Comparison of ENCODE assay signal across 11 cellular contexts in the genomic region with DNA sequence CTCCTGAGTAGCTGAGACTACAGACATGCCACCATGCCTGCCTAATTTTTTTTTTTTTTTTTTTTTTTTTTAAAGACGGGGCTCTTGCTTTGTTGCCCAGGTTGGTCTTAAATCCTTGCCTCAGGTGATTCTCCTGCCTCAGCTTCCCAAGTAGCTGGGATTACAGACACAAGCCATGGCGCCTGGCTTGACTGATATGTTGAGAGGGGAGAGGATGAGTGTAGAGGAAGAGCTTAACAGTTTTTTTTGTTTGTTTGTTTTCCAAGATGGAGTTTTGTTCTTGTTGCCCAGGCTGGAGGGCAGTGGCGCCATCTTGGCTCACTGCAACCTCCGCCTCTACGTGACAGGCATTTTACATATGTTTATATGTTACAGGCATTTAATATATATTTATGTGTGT. TPM values are rescaled to one million over a fixed set of nuclear protein-coding genes. Genes with fewer than 3 reads are reported as not detected.
A peak's percentile ranks its signal among the peaks of the same experiment; 100 is the strongest.
DNase-seq lines count a peak whose midpoint lies in the region; ATAC-seq, FAIRE-seq and TF ChIP-seq lines count a peak whose summit lies in the region.
"Had no signal": no experiment of that assay in that cellular context is flagged by ENCODE, and none has a peak within 500 bp of the region (broad histone marks: within the 10 kb centered on the region; RNA-seq: fewer than 3 reads in every experiment).

No MANE protein-coding gene starts in this region.

- no peak for TF ChIP-seq EP300 in HepG2 (IDR thresholded peaks at IDR 0.05; ENCODE audit: low read depth in 2 of 2, low read length in 2 of 2)
- TF ChIP-seq EP300 in HepG2 (CRISPR knock-in tag; IDR thresholded peaks at IDR 0.05; ENCODE audit: borderline replicate concordance): no peak

- H3K9ac ChIP-seq in HepG2 (ENCODE audit: insufficient read depth, low read depth, low read length): no peak overlapping the region

- H3K36me3 Mint-ChIP-seq in glutamatergic neuron (ENCODE audit: unreplicated experiment): no peaks in the 10 kb centered on the region

- intact Hi-C loops in HepG2 (cut with micrococcal nuclease; ENCODE audit: unreplicated experiment) (no loop called here), right lobe of liver (cut with DNase I) (no loop called here), OCI-LY7 (cut with micrococcal nuclease; ENCODE audit: unreplicated experiment) (no loop called here)

- WGBS in HepG2 (ENCODE audit: low lambda C conversion rate): 100% methylated on average over 5 of the region's 5 CpGs
- WGBS in right lobe of liver (ENCODE audit: insufficient coverage, low coverage, low lambda C conversion rate, missing lambda C conversion rate): 92% methylated on average over 4 of the region's 5 CpGs

- H4K20me1 ChIP-seq in HepG2 (ENCODE audit: insufficient read depth, low read length) (peaks cover 35% of the 10 kb centered on the region), OCI-LY7 (ENCODE audit: insufficient read depth, low read length) (peaks cover 29% of the 10 kb centered on the region; the same call in 1 of the 2 replicates)

- peak overlapping the region; percentile 90 for H3K4me2 ChIP-seq in HepG2 (ENCODE audit: low read depth, low read length)
- peak overlapping the region; percentile 87 for H3K4me2 ChIP-seq in OCI-LY7 (ENCODE audit: low read length)

- in situ Hi-C loops in HepG2 (cut with HindIII; ENCODE audit: extremely low pct_ligation_motif_present, low pct_unique_long_range_greater_than_20kb) (no loop called here), ACHN (cut with HindIII; ENCODE audit: low pct_ligation_motif_present, low pct_unique_long_range_greater_than_20kb, low sequenced_read_pairs) (loop anchor here (25.0 kb wide), 1 partner anchor 293 kb away; no protein-coding TSS in a partner anchor)

- CTCF ChIA-PET in HepG2 (lab: Yijun Ruan, JAX; ENCODE audit: low intra/inter-chr PET ratio, low total read pairs) (no interaction called here), OCI-LY7 (lab: Charles Lee; ENCODE audit: unreplicated experiment) (no interaction called here)

- TF ChIP-seq POLR2A in HepG2 (IDR thresholded peaks at IDR 0.05; ENCODE audit: insufficient read depth in 1 of 2, low read depth in 2 of 2, low read length in 2 of 2) (peak in 1 of 2 experiments; percentile 20; a peak in 1 of 4 replicates), right lobe of liver (IDR thresholded peaks at IDR 0.05) (no peak)

- no peak for TF ChIP-seq CTCF in HepG2 (CRISPR knock-in tag; IDR thresholded peaks at IDR 0.05)
- no peak for TF ChIP-seq CTCF in right lobe of liver (IDR thresholded peaks at IDR 0.05)
- no peak; the same call in 1 of the 2 replicates for TF ChIP-seq CTCF in OCI-LY7 (conservative IDR thresholded peaks at IDR 0.05; ENCODE audit: low read length)
- TF ChIP-seq CTCF in glutamatergic neuron (IDR thresholded peaks at IDR 0.05; ENCODE audit: partially characterized antibody, unreplicated experiment): no peak
- TF ChIP-seq CTCF in GM20000 (IDR thresholded peaks at IDR 0.05; ENCODE audit: extremely low read depth, missing control alignments): no peak

- POLR2A ChIA-PET in HepG2 (lab: Yijun Ruan, JAX) (interaction anchor here (6.6 kb wide), 1 partner anchor 31 kb away, joined by 87 read pairs; the partner anchor contains the start of gene EPHX1), OCI-LY7 (lab: Charles Lee) (interaction anchor here (0.7 to 1.6 kb wide), 7 partner anchors 33 to 337 kb away, joined by 3 to 6 read pairs (median 4); partner anchors contain the start of gene LEFTY2)

- H3K9me3 ChIP-seq in HepG2 (ENCODE audit: low read length): no peaks in the 10 kb centered on the region
- no peaks in the 10 kb centered on the region for H3K9me3 ChIP-seq in right lobe of liver
- no peaks in the 10 kb centered on the region for H3K9me3 ChIP-seq in OCI-LY7 (ENCODE audit: low read length)
- H3K9me3 ChIP-seq: HAP-1, Peyer's patch had no signal

- peak overlapping the region; percentile 68 for H3K4me3 Mint-ChIP-seq in glutamatergic neuron (ENCODE audit: unreplicated experiment)

- DNase-seq in HepG2 (ENCODE audit: low spot score) (no peak), right lobe of liver (no peak), OCI-LY7 (ENCODE audit: low spot score) (no peak), glutamatergic neuron (no peak), GM20000 (ENCODE audit: low spot score) (no peak), ACHN (no peak)
- DNase-seq: nephron progenitor cell, Peyer's patch had no signal

- no peak for TF ChIP-seq RAD21 in HepG2 (CRISPR knock-in tag; IDR thresholded peaks at IDR 0.05)

- no peaks in the 10 kb centered on the region for H3K9me2 ChIP-seq in OCI-LY7 (ENCODE audit: insufficient read depth, low read length)

- H3K27me3 Mint-ChIP-seq in glutamatergic neuron (ENCODE audit: unreplicated experiment): no peaks in the 10 kb centered on the region

- H3K79me2 ChIP-seq in HepG2 (ENCODE audit: insufficient read depth, low read length) (peaks cover 61% of the 10 kb centered on the region), OCI-LY7 (ENCODE audit: insufficient read depth, low read depth, low read length) (peaks cover 81% of the 10 kb centered on the region)

- peaks cover 52% of the 10 kb centered on the region for H3K4me1 ChIP-seq in HepG2 (ENCODE audit: insufficient read depth, low read length)
- peaks cover 0 to 34% (median 10%) of the 10 kb centered on the region in 4 donors for H3K4me1 ChIP-seq in right lobe of liver
- peaks cover 67% of the 10 kb centered on the region for H3K4me1 ChIP-seq in OCI-LY7 (ENCODE audit: insufficient read depth, low read length, poor library complexity, severe bottlenecking)

- no peak overlapping the region for H3K27ac Mint-ChIP-seq in glutamatergic neuron (ENCODE audit: unreplicated experiment)

- no peak overlapping the region; a peak in 1 of 6 replicates for H3K4me3 ChIP-seq in HepG2 (replicated peaks in 1 of 3; ENCODE audit: insufficient read depth in 1 of 3, low read depth in 2 of 3, low read length in 3 of 3)
- no peak overlapping the region for H3K4me3 ChIP-seq in right lobe of liver
- peak overlapping the region; percentile 78 for H3K4me3 ChIP-seq in OCI-LY7 (ENCODE audit: low read depth, low read length, poor library complexity, severe bottlenecking)

- H3K4me1 Mint-ChIP-seq in glutamatergic neuron (ENCODE audit: low read depth, unreplicated experiment): peaks cover 19% of the 10 kb centered on the region

- H3K27me3 ChIP-seq in HepG2 (ENCODE audit: control insufficient read depth in 1 of 2, insufficient read depth in 2 of 2, low read length in 2 of 2) (no peaks in the 10 kb centered on the region; a peak in 1 of 5 replicates), right lobe of liver (no peaks in the 10 kb centered on the region)
- H3K27me3 ChIP-seq: Peyer's patch had no signal

- FAIRE-seq in HepG2 (lab: Jason Lieb, UNC): no peak

- H3K27ac ChIP-seq in HepG2 (ENCODE audit: extremely low read length, insufficient read depth, low read length): no peak overlapping the region
- no peak overlapping the region for H3K27ac ChIP-seq in right lobe of liver
- H3K27ac ChIP-seq in OCI-LY7 (ENCODE audit: low read depth, low read length, poor library complexity, severe bottlenecking): no peak overlapping the region
- H3K27ac ChIP-seq: Peyer's patch had no signal

- H3K36me3 ChIP-seq in HepG2 (replicated peaks in 1 of 2; ENCODE audit: control insufficient read depth in 1 of 2, insufficient read depth in 2 of 2, low read length in 2 of 2) (peaks cover 2 to 3% of the 10 kb centered on the region in 2 experiments; a peak in 4 of 5 replicates), right lobe of liver (peaks cover 0 to 19% (median 3%) of the 10 kb centered on the region in 4 donors), OCI-LY7 (ENCODE audit: insufficient read depth, low read length) (peaks cover 66% of the 10 kb centered on the region)

- ATAC-seq in HepG2: no peak
- ATAC-seq in right lobe of liver: no peak
- no peak for ATAC-seq in HG02981 (IDR thresholded peaks at IDR 0.05; ENCODE audit: unreplicated experiment)
- ATAC-seq in HG02763 (IDR thresholded peaks at IDR 0.05; ENCODE audit: unreplicated experiment): no peak

- peaks cover 6% of the 10 kb centered on the region for H3K9me3 Mint-ChIP-seq in glutamatergic neuron (ENCODE audit: unreplicated experiment)

- BruUV-seq in HepG2 (replicated peaks; lab: Mats Ljungman, UMichigan) (no TSS peak), OCI-LY7 (replicated peaks; lab: Mats Ljungman, UMichigan) (no TSS peak)

- H2AFZ ChIP-seq in HepG2 (ENCODE audit: low read length) (no peak overlapping the region), OCI-LY7 (ENCODE audit: low read length) (no peak overlapping the region)

RNA-seq across cellular contexts. Expression of gene SRP9, which starts 2.5 kb away (rescaled TPM):
- total RNA-seq in HepG2 (2016; rRNA removed; fragmentation: Illumina TruSeq; extraction: Trizol) (251 and 524 TPM in 2 replicates), right lobe of liver (100 to 1,000 TPM; 132 to 150 (median 141) TPM), OCI-LY7 (2022) (302 and 306 TPM in 2 replicates), glutamatergic neuron (ENCODE audit: unreplicated experiment) (364 TPM)
- 34.2 and 43.4 TPM in 2 replicates for total RNA-seq in HepG2 (2016; cell fraction: cytosol; rRNA removed; fragmentation: Illumina TruSeq; extraction: Trizol; ENCODE audit: low read depth)
- 284 and 524 TPM in 2 replicates for total RNA-seq in HepG2 (2016; cell fraction: insoluble cytoplasmic fraction; rRNA removed; fragmentation: Illumina TruSeq; extraction: Trizol)
- total RNA-seq in HepG2 (2016; cell fraction: membrane; rRNA removed; fragmentation: Illumina TruSeq; extraction: Trizol): 119 and 121 TPM in 2 replicates
- 114 and 119 TPM in 2 replicates for total RNA-seq in HepG2 (2016; cell fraction: nucleus; rRNA removed; fragmentation: Illumina TruSeq; extraction: Trizol)
- polyA plus RNA-seq in HepG2 (2011; rRNA removed): 217 and 307 TPM in 2 replicates
- polyA plus RNA-seq in HepG2 (2011; cell fraction: cytosol; rRNA removed): 155 and 238 TPM in 2 replicates
- 51.6 and 71.1 TPM in 2 replicates for polyA plus RNA-seq in HepG2 (2011; cell fraction: nucleus; rRNA removed)
- polyA plus RNA-seq in HepG2 (2012): 199 and 240 TPM in 2 replicates
- 47.7 and 66.3 TPM in 2 replicates for polyA plus RNA-seq in HepG2 (2016; cell fraction: cytosol; fragmentation: Illumina TruSeq; extraction: Trizol; ENCODE audit: low read depth)
- 592 and 651 TPM in 2 replicates for polyA plus RNA-seq in HepG2 (2016; cell fraction: insoluble cytoplasmic fraction; fragmentation: Illumina TruSeq; extraction: Trizol; ENCODE audit: low read depth)
- 142 and 155 TPM in 2 replicates for polyA plus RNA-seq in HepG2 (2016; cell fraction: membrane; fragmentation: Illumina TruSeq; extraction: Trizol; ENCODE audit: low read depth)
- polyA plus RNA-seq in HepG2 (2016; cell fraction: nucleus; fragmentation: Illumina TruSeq; extraction: Trizol; ENCODE audit: insufficient read depth, low read depth): 229 and 237 TPM in 2 replicates
- 170 and 215 TPM in 2 replicates for polyA minus RNA-seq in HepG2 (2011; rRNA and poly(A)+ RNA removed; ENCODE audit: low replicate concordance)
- polyA minus RNA-seq in HepG2 (2011; cell fraction: cytosol; rRNA and poly(A)+ RNA removed): 83.5 and 103 TPM in 2 replicates
- polyA minus RNA-seq in HepG2 (2011; cell fraction: nucleus; rRNA and poly(A)+ RNA removed): 38.2 and 45.3 TPM in 2 replicates
- 182 and 221 TPM in 2 replicates for total RNA-seq in OCI-LY7 (2014; rRNA removed; shearing (Covaris generic))

RNA-seq across cellular contexts. Expression of gene EPHX1, which starts 29.8 kb away (rescaled TPM):
- total RNA-seq in HepG2 (2016; rRNA removed; fragmentation: Illumina TruSeq; extraction: Trizol): 28.8 and 36.5 TPM in 2 replicates
- total RNA-seq in HepG2 (2016; cell fraction: cytosol; rRNA removed; fragmentation: Illumina TruSeq; extraction: Trizol; ENCODE audit: low read depth): 20.0 and 23.1 TPM in 2 replicates
- total RNA-seq in HepG2 (2016; cell fraction: insoluble cytoplasmic fraction; rRNA removed; fragmentation: Illumina TruSeq; extraction: Trizol): 20.9 and 35.8 TPM in 2 replicates
- 36.4 and 40.0 TPM in 2 replicates for total RNA-seq in HepG2 (2016; cell fraction: membrane; rRNA removed; fragmentation: Illumina TruSeq; extraction: Trizol)
- 48.7 and 54.7 TPM in 2 replicates for total RNA-seq in HepG2 (2016; cell fraction: nucleus; rRNA removed; fragmentation: Illumina TruSeq; extraction: Trizol)
- 27.7 and 38.3 TPM in 2 replicates for polyA plus RNA-seq in HepG2 (2011; rRNA removed)
- polyA plus RNA-seq in HepG2 (2011; cell fraction: cytosol; rRNA removed): 18.6 and 23.4 TPM in 2 replicates
- polyA plus RNA-seq in HepG2 (2011; cell fraction: nucleus; rRNA removed): 29.6 and 32.2 TPM in 2 replicates
- polyA plus RNA-seq in HepG2 (2012): 80.6 and 134 TPM in 2 replicates
- polyA plus RNA-seq in HepG2 (2016; cell fraction: cytosol; fragmentation: Illumina TruSeq; extraction: Trizol; ENCODE audit: low read depth): 67.8 and 68.1 TPM in 2 replicates
- 43.8 and 55.8 TPM in 2 replicates for polyA plus RNA-seq in HepG2 (2016; cell fraction: insoluble cytoplasmic fraction; fragmentation: Illumina TruSeq; extraction: Trizol; ENCODE audit: low read depth)
- polyA plus RNA-seq in HepG2 (2016; cell fraction: membrane; fragmentation: Illumina TruSeq; extraction: Trizol; ENCODE audit: low read depth): 77.2 and 87.4 TPM in 2 replicates
- 134 and 141 TPM in 2 replicates for polyA plus RNA-seq in HepG2 (2016; cell fraction: nucleus; fragmentation: Illumina TruSeq; extraction: Trizol; ENCODE audit: insufficient read depth, low read depth)
- 20.7 and 23.4 TPM in 2 replicates for polyA minus RNA-seq in HepG2 (2011; rRNA and poly(A)+ RNA removed; ENCODE audit: low replicate concordance)
- polyA minus RNA-seq in HepG2 (2011; cell fraction: cytosol; rRNA and poly(A)+ RNA removed): 21.0 and 23.9 TPM in 2 replicates
- 15.3 and 18.4 TPM in 2 replicates for polyA minus RNA-seq in HepG2 (2011; cell fraction: nucleus; rRNA and poly(A)+ RNA removed)
- total RNA-seq in right lobe of liver: 1,000 to 10,000 TPM in 3 of 6 experiments, 100 to 1,000 TPM in 3; 331 to 4,402 (median 1,032) TPM
- total RNA-seq in OCI-LY7 (2014; rRNA removed; shearing (Covaris generic)): 0.41 and 0.44 TPM in 2 replicates
- total RNA-seq in OCI-LY7 (2022): 0.89 and 1.3 TPM in 2 replicates
- 60.4 TPM for total RNA-seq in glutamatergic neuron (ENCODE audit: unreplicated experiment)

Comparison
In these comparisons a context has a peak if more than half of its experiments do, and no peak if none do; other contexts are left out.
1. RNA of gene EPHX1, which starts 29.8 kb away (total RNA-seq): 331 to 4,402 TPM in right lobe of liver, 60.4 TPM in glutamatergic neuron (single experiment) and 20.0 to 54.7 TPM in HepG2; 0.41 to 1.3 TPM in OCI-LY7; every median in the first group is over 4 times any median in the second.